9 cellular contexts compared by ENCODE assay signal in the genomic region with DNA sequence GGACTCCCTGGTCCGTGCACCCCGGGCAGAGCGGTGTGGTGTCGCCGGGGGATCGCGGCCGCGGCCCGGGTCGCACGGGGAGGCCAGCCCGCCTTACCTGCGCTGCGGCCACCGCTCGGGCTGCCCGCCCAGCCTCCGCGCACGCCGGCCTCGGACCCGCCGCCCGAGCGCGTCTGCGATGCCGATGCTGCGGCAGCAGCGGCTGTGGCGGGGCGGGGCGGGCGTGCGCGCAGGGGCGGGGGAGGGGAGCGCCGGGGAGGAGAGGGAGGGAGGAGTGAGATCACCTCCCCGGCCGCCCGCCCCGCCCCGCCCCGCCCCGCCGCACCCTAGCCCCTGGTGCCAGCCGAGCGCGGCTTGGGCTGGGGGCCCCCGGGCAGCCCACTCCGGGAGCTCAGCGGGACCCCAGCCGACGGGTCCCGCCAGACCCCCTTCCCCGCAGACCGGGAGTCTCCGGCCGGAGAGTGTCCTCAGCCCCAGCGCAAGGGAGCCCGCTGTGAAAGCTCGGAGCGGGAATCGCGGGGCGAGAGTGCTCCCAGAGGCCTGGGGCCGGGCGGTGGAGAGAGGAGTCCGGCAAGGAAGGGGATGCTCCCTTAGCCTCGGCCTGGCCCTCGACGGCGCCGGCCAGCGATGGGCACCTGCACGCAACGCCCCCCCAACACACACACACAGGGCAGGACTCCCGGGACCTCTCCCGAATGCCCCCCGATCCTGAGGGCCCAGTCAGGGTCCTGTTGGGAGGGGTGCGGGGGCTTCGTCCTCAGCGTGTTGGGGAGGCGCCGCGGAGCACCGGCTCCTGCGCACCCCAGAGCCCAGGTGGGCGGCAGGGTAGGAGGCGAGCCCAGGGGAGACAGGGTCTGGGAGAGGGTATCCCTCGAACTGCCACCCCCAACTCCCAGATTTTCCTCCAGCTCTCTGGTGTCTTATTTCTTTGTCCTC. TPM values are rescaled to one million over a fixed set of nuclear protein-coding genes. Genes with fewer than 3 reads are reported as not detected.
DNase-seq lines count a peak whose midpoint lies in the region; ATAC-seq and TF ChIP-seq lines count a peak whose summit lies in the region.
"Had no signal": no experiment of that assay in that cellular context is flagged by ENCODE, and none has a peak within 500 bp of the region (broad histone marks: within the 10 kb centered on the region; RNA-seq: fewer than 3 reads in every experiment).

A gene with protein sequence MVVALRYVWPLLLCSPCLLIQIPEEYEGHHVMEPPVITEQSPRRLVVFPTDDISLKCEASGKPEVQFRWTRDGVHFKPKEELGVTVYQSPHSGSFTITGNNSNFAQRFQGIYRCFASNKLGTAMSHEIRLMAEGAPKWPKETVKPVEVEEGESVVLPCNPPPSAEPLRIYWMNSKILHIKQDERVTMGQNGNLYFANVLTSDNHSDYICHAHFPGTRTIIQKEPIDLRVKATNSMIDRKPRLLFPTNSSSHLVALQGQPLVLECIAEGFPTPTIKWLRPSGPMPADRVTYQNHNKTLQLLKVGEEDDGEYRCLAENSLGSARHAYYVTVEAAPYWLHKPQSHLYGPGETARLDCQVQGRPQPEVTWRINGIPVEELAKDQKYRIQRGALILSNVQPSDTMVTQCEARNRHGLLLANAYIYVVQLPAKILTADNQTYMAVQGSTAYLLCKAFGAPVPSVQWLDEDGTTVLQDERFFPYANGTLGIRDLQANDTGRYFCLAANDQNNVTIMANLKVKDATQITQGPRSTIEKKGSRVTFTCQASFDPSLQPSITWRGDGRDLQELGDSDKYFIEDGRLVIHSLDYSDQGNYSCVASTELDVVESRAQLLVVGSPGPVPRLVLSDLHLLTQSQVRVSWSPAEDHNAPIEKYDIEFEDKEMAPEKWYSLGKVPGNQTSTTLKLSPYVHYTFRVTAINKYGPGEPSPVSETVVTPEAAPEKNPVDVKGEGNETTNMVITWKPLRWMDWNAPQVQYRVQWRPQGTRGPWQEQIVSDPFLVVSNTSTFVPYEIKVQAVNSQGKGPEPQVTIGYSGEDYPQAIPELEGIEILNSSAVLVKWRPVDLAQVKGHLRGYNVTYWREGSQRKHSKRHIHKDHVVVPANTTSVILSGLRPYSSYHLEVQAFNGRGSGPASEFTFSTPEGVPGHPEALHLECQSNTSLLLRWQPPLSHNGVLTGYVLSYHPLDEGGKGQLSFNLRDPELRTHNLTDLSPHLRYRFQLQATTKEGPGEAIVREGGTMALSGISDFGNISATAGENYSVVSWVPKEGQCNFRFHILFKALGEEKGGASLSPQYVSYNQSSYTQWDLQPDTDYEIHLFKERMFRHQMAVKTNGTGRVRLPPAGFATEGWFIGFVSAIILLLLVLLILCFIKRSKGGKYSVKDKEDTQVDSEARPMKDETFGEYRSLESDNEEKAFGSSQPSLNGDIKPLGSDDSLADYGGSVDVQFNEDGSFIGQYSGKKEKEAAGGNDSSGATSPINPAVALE (minus strand): TSS at position 206 of the 936 bp plus-strand sequence. CDS start 10,337 bp downstream, outside the sequence.

- no peak within 1 kb of the TSS for H3K27ac ChIP-seq in left lung

- H3K27me3 ChIP-seq in HAP-1 (ENCODE audit: low read depth) (peaks cover 33% of the 10 kb centered on the region), left lung (peaks cover 68% of the 10 kb centered on the region in 2 donors)

- in situ Hi-C loops in HAP-1 (cut with MboI; ENCODE audit: low sequenced_read_pairs): no loop called here

- H3K4me3 ChIP-seq in HAP-1: peak within 1 kb of the TSS; percentile 27
- H3K4me3 ChIP-seq in left lung: no peak within 1 kb of the TSS

- DNase-seq in AG08395 (ENCODE audit: low spot score) (peak; percentile 14), HAP-1 (ENCODE audit: low spot score in 2 of 2) (peak; percentile 31 to 69), left lung (no peak), HT-29 (ENCODE audit: low spot score) (no peak), SHP77 treated with DMSO at 0.1 percent for 48 hours (lab: John Stamatoyannopoulos, UW) (no peak)
- DNase-seq in activated naive CD4-positive, alpha-beta T cell treated with anti-CD3 and anti-CD28 coated beads, Interleukin-2, amount 50 U/mL, for 16 hours: peak; percentile 42
- DNase-seq: foreskin melanocyte had no signal

- H3K4me1 ChIP-seq in HAP-1 (peaks cover 5% of the 10 kb centered on the region; the same call in 1 of the 2 replicates), left lung (peaks cover 0 to 3% of the 10 kb centered on the region in 2 donors)

- TF ChIP-seq CTCF in left lung (IDR thresholded peaks at IDR 0.05): no peak

- H3K9me3 ChIP-seq in HAP-1 (no peaks in the 10 kb centered on the region), left lung (no peaks in the 10 kb centered on the region)

- H3K36me3 ChIP-seq in HAP-1 (replicated peaks): no peaks in the 10 kb centered on the region
- no peaks in the 10 kb centered on the region for H3K36me3 ChIP-seq in left lung

- intact Hi-C loops in left lung (cut with DNase I): no loop called here

- ATAC-seq in left lung (peak; percentile 34), GM19328 (IDR thresholded peaks at IDR 0.05; ENCODE audit: unreplicated experiment) (no peak), HG03159 (IDR thresholded peaks at IDR 0.05; ENCODE audit: unreplicated experiment) (no peak)

RNA-seq across cellular contexts. Expression of the gene that starts here (rescaled TPM):
- under 1 TPM; 0.55 to 0.86 TPM for total RNA-seq in left lung
- not detected in 2 replicates for total RNA-seq in HT-29 (2014; rRNA removed; shearing (Covaris generic))

Comparison
In these comparisons a context has a peak if more than half of its experiments do, and no peak if none do; other contexts are left out.
1. Peak in ATAC-seq in left lung; RNA of the gene not detected or under 1 TPM.
2. DNase-seq: peak in AG08395 (single experiment), HAP-1 (2 of 2) and activated naive CD4-positive, alpha-beta T cell treated with anti-CD3 and anti-CD28 coated beads, Interleukin-2, amount 50 U/mL, for 16 hours (single experiment); none in left lung (0 of 2), HT-29 (single experiment) and SHP77 treated with DMSO at 0.1 percent for 48 hours (single experiment).